Comparison of ENCODE assay signal across 12 cellular contexts in genomic region chr2:238380785-238381184, GRCh38. TPM values are rescaled to one million over a fixed set of nuclear protein-coding genes. Genes with fewer than 3 reads are reported as not detected.
DNase-seq lines count a peak whose midpoint lies in the region; ATAC-seq and TF ChIP-seq lines count a peak whose summit lies in the region.
"Had no signal": no experiment of that assay in that cellular context is flagged by ENCODE, and none has a peak within 500 bp of the region (broad histone marks: within the 10 kb centered on the region; RNA-seq: fewer than 3 reads in every experiment).

No MANE protein-coding gene starts in this region.

- no peak for TF ChIP-seq CTCF in IMR-90 (conservative IDR thresholded peaks at IDR 0.05; ENCODE audit: low read depth, low read length)
- TF ChIP-seq CTCF in cardiac fibroblast (IDR thresholded peaks at IDR 0.05; ENCODE audit: low read depth, low read length), result no peak

- peaks cover 3 to 17% of the 10 kb centered on the region in 2 experiments; a peak in 3 of 4 replicates for H3K79me1 ChIP-seq in IMR-90 (ENCODE audit: low read depth in 1 of 2, low read length in 2 of 2)
- peaks cover 13% of the 10 kb centered on the region for H3K79me1 ChIP-seq in mesenchymal stem cell (replicated peaks; ENCODE audit: low read length, poor library complexity, severe bottlenecking)

- WGBS in IMR-90 (ENCODE audit: extremely low coverage in 2 of 2, insufficient read length in 1 of 2), 2 experiments, result no CpG with 5 or more reads among the region's 1 CpG
- whole genome bisulfite sequencing in mesenchymal stem cell, result no CpG with 5 or more reads among the region's 1 CpG

- H2BK20ac ChIP-seq in IMR-90 (ENCODE audit: low read depth, low read length), result no peak overlapping the region

- no peak overlapping the region for H2AK9ac ChIP-seq in IMR-90 (replicated peaks; ENCODE audit: low read depth, low read length, poor library complexity)

- TF ChIP-seq RAD21 in IMR-90 (IDR thresholded peaks at IDR 0.05; ENCODE audit: low read length), result no peak

- H2BK120ac ChIP-seq in IMR-90 (ENCODE audit: low read depth, low read length) (peak overlapping the region; percentile 63; the same call in 1 of the 2 replicates), mesenchymal stem cell (ENCODE audit: low read depth, low read length) (no peak overlapping the region)

- no peak overlapping the region for H4K5ac ChIP-seq in IMR-90 (ENCODE audit: low read depth, low read length)

- TF ChIP-seq POLR2A in IMR-90 (IDR thresholded peaks at IDR 0.05; ENCODE audit: low read depth, low read length), result no peak

- H2BK15ac ChIP-seq in IMR-90 (ENCODE audit: low read depth, low read length), result no peak overlapping the region
- no peak overlapping the region for H2BK15ac ChIP-seq in mesenchymal stem cell (ENCODE audit: low read depth, poor library complexity, severe bottlenecking)

- dilution Hi-C loops in IMR-90 (cut with HindIII; ENCODE audit: low sequenced_read_pairs, unreplicated experiment), result no loop called here

- H2BK12ac ChIP-seq in mesenchymal stem cell (ENCODE audit: low read length in 2 of 2), result no peak overlapping the region

- H2BK5ac ChIP-seq in IMR-90 (ENCODE audit: low read depth, low read length, poor library complexity, severe bottlenecking), result peak overlapping the region; percentile 62
- no peak overlapping the region for H2BK5ac ChIP-seq in mesenchymal stem cell (ENCODE audit: low read depth, low read length, poor library complexity, severe bottlenecking)

- no peak overlapping the region for H3K4me2 ChIP-seq in IMR-90 (ENCODE audit: low read depth, low read length)
- H3K4me2 ChIP-seq in mesenchymal stem cell (ENCODE audit: low read length, poor library complexity, severe bottlenecking), result no peak overlapping the region
- H3K4me2 ChIP-seq: KMS-11 had no signal

- no peaks in the 10 kb centered on the region for H4K20me1 ChIP-seq in IMR-90 (ENCODE audit: insufficient read depth, low read length)

- in situ Hi-C loops in IMR-90 (cut with MboI; ENCODE audit: low sequenced_read_pairs), result no loop called here

- H3K56ac ChIP-seq in IMR-90 (ENCODE audit: extremely low read depth, insufficient read depth, low read length), result no peak overlapping the region

- intact Hi-C loops in IMR-90 (cut with micrococcal nuclease), result no loop called here

- H3K14ac ChIP-seq in IMR-90 (replicated peaks; ENCODE audit: low read depth, low read length) (peak overlapping the region; percentile 39; the same call in 1 of the 2 replicates), mesenchymal stem cell (ENCODE audit: low read length in 2 of 2) (no peak overlapping the region)

- H3K9me1 ChIP-seq in IMR-90 (ENCODE audit: insufficient read depth, low read length), result peaks cover 21% of the 10 kb centered on the region

- CTCF ChIA-PET in IMR-90 (lab: Yijun Ruan, JAX), result no interaction called here

- POLR2A ChIA-PET in IMR-90 (lab: Charles Lee; ENCODE audit: unreplicated experiment), result interaction anchor here (0.6 kb wide), 1 partner anchor 187 kb away, joined by 3 read pairs; no protein-coding TSS in a partner anchor

- H3K9me3 ChIP-seq in IMR-90 (ENCODE audit: control insufficient read depth, insufficient read depth, low read length) (no peaks in the 10 kb centered on the region), mesenchymal stem cell (ENCODE audit: control insufficient read depth, low read length) (no peaks in the 10 kb centered on the region)
- H3K9me3 ChIP-seq: right atrium auricular region had no signal

- H4K91ac ChIP-seq in IMR-90 (ENCODE audit: insufficient read depth, low read depth, low read length) (no peak overlapping the region), mesenchymal stem cell (ENCODE audit: low read length) (no peak overlapping the region)

- no peak overlapping the region for H3K23ac ChIP-seq in IMR-90 (ENCODE audit: low read depth, low read length)
- H3K23ac ChIP-seq in mesenchymal stem cell (ENCODE audit: low read length in 2 of 2), result no peak overlapping the region

- ATAC-seq in IMR-90 (ENCODE audit: low read depth), result peak; percentile 80
- ATAC-seq in HG03135 (IDR thresholded peaks at IDR 0.05; ENCODE audit: unreplicated experiment), result no peak

- H3K36me3 ChIP-seq in IMR-90 (ENCODE audit: control insufficient read depth, insufficient read depth, low read length) (peaks cover 7% of the 10 kb centered on the region), mesenchymal stem cell (ENCODE audit: control insufficient read depth in 1 of 2, insufficient read depth in 2 of 2, low read depth in 1 of 2, low read length in 2 of 2) (peaks cover 20 to 22% of the 10 kb centered on the region in 2 experiments)
- H3K36me3 ChIP-seq: right atrium auricular region had no signal

- no peak overlapping the region for H3K27ac ChIP-seq in IMR-90 (ENCODE audit: insufficient read depth, low read length)
- no peak overlapping the region for H3K27ac ChIP-seq in mesenchymal stem cell (ENCODE audit: low read length, poor library complexity, severe bottlenecking)
- H3K27ac ChIP-seq: KMS-11 had no signal

- DNase-seq in COLO829 (ENCODE audit: low spot score), result peak; percentile 6
- DNase-seq in IMR-90, result peak; percentile 74
- DNase-seq in cardiac fibroblast (ENCODE audit: low read depth in 2 of 2), result peak; percentile 64 to 84
- peak; percentile 76 for DNase-seq in mesenchymal stem cell
- no peak for DNase-seq in NCI-H1694 treated with DMSO at 0.1 percent for 48 hours (lab: John Stamatoyannopoulos, UW)
- no peak for DNase-seq in HK-2 (ENCODE audit: unreplicated experiment)
- no peak for DNase-seq in amygdala (lab: John Stamatoyannopoulos, UW)
- DNase-seq: activated CD8-positive, alpha-beta memory T cell treated with anti-CD3 and anti-CD28 coated beads, Interleukin-2, amount 50 U/mL, for 48 hours; aorta had no signal

- H3K18ac ChIP-seq in IMR-90 (ENCODE audit: low read depth, low read length) (no peak overlapping the region; the same call in 1 of the 2 replicates), mesenchymal stem cell (ENCODE audit: low read depth in 1 of 2, low read length in 2 of 2) (no peak overlapping the region)

- H2AFZ ChIP-seq in IMR-90 (replicated peaks; ENCODE audit: low read length, poor library complexity), result no peak overlapping the region
- no peak overlapping the region for H2AFZ ChIP-seq in mesenchymal stem cell (ENCODE audit: low read depth, low read length)

- H2AK5ac ChIP-seq in IMR-90 (ENCODE audit: low read depth, low read length) (no peak overlapping the region), mesenchymal stem cell (ENCODE audit: low read length, severe bottlenecking) (no peak overlapping the region)

- BruUV-seq in IMR-90 (replicated peaks; lab: Mats Ljungman, UMichigan), result no TSS peak

- H3K4ac ChIP-seq in IMR-90 (ENCODE audit: low read depth, low read length) (no peak overlapping the region), mesenchymal stem cell (ENCODE audit: low read depth in 1 of 2, low read length in 2 of 2) (no peak overlapping the region)

- H4K8ac ChIP-seq in IMR-90 (ENCODE audit: low read depth in 2 of 2, low read length in 2 of 2) (0 out of 4 replicates have a peak overlapping the region, but pooled peaks of 1 of the 2 experiments have one; percentile 38), mesenchymal stem cell (ENCODE audit: low read length) (no peak overlapping the region)

- H3K9ac ChIP-seq in IMR-90 (ENCODE audit: low read depth, low read length), result no peak overlapping the region
- no peak overlapping the region for H3K9ac ChIP-seq in mesenchymal stem cell (ENCODE audit: low read length)
- H3K9ac ChIP-seq: KMS-11 had no signal

- peaks cover 18% of the 10 kb centered on the region for H3K4me1 ChIP-seq in IMR-90 (ENCODE audit: control insufficient read depth, insufficient read depth, low read length)
- peaks cover 16% of the 10 kb centered on the region for H3K4me1 ChIP-seq in mesenchymal stem cell (ENCODE audit: control insufficient read depth, insufficient read depth, low read depth, low read length)

- H3K27me3 ChIP-seq in IMR-90 (ENCODE audit: control insufficient read depth, insufficient read depth, low read length), result no peaks in the 10 kb centered on the region
- H3K27me3 ChIP-seq in mesenchymal stem cell (ENCODE audit: control insufficient read depth in 1 of 2, insufficient read depth in 1 of 2, low read length in 2 of 2), result no peaks in the 10 kb centered on the region
- H3K27me3 ChIP-seq: right atrium auricular region had no signal

- H3K4me3 ChIP-seq in IMR-90 (ENCODE audit: insufficient read depth, low read depth, low read length) (no peak overlapping the region), cardiac fibroblast (replicated peaks in 1 of 2; ENCODE audit: low read depth in 2 of 2, low read length in 2 of 2) (no peak overlapping the region), mesenchymal stem cell (ENCODE audit: insufficient read depth in 1 of 2, low read depth in 1 of 2, low read length in 2 of 2) (no peak overlapping the region)
- H3K4me3 ChIP-seq: right atrium auricular region had no signal

TF ChIP-seq in IMR-90, 13 proteins besides CTCF, POLR2A, EP300 and RAD21:
- no peak for TF ChIP-seq CHD1 (IDR thresholded peaks at IDR 0.05; ENCODE audit: low read depth, low read length)
- TF ChIP-seq, protein P1, sequence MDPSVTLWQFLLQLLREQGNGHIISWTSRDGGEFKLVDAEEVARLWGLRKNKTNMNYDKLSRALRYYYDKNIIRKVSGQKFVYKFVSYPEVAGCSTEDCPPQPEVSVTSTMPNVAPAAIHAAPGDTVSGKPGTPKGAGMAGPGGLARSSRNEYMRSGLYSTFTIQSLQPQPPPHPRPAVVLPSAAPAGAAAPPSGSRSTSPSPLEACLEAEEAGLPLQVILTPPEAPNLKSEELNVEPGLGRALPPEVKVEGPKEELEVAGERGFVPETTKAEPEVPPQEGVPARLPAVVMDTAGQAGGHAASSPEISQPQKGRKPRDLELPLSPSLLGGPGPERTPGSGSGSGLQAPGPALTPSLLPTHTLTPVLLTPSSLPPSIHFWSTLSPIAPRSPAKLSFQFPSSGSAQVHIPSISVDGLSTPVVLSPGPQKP (IDR thresholded peaks at IDR 0.05; ENCODE audit: borderline replicate concordance, low read depth, low read length), result no peak
- TF ChIP-seq, protein P2, sequence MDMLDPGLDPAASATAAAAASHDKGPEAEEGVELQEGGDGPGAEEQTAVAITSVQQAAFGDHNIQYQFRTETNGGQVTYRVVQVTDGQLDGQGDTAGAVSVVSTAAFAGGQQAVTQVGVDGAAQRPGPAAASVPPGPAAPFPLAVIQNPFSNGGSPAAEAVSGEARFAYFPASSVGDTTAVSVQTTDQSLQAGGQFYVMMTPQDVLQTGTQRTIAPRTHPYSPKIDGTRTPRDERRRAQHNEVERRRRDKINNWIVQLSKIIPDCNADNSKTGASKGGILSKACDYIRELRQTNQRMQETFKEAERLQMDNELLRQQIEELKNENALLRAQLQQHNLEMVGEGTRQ (IDR thresholded peaks at IDR 0.05; ENCODE audit: low read depth, low read length), result no peak
- no peak for TF ChIP-seq SMC3 (IDR thresholded peaks at IDR 0.05; ENCODE audit: low read depth, low read length)

RNA-seq across cellular contexts. Expression of gene ASB1, which starts 45.9 kb away (rescaled TPM):
- 21.4 and 23.5 TPM in 2 replicates for total RNA-seq in IMR-90 (2012; rRNA removed)
- 37.3 and 39.6 TPM in 2 replicates for polyA plus RNA-seq in IMR-90 (2012; rRNA removed)
- polyA plus RNA-seq in IMR-90 (2012; cell fraction: cytosol; rRNA removed), result 29.3 and 37.4 TPM in 2 replicates
- 61.9 and 87.8 TPM in 2 replicates for polyA plus RNA-seq in IMR-90 (2012; cell fraction: nucleus; rRNA removed; ENCODE audit: low replicate concordance)
- polyA plus RNA-seq in mesenchymal stem cell (2013, experiment 1 of 2), result 23.1 TPM
- 25.2 TPM for polyA plus RNA-seq in mesenchymal stem cell (2013, experiment 2 of 2)

Comparison
In these comparisons a context has a peak if more than half of its experiments do, and no peak if none do; other contexts are left out.
1. DNase-seq: peak in COLO829 (single experiment), IMR-90 (single experiment), cardiac fibroblast (2 of 2) and mesenchymal stem cell (single experiment); none in NCI-H1694 treated with DMSO at 0.1 percent for 48 hours (single experiment), HK-2 (single experiment) and amygdala (0 of 56).